ENCODE assay signal across 20 cellular contexts in the genomic region with DNA sequence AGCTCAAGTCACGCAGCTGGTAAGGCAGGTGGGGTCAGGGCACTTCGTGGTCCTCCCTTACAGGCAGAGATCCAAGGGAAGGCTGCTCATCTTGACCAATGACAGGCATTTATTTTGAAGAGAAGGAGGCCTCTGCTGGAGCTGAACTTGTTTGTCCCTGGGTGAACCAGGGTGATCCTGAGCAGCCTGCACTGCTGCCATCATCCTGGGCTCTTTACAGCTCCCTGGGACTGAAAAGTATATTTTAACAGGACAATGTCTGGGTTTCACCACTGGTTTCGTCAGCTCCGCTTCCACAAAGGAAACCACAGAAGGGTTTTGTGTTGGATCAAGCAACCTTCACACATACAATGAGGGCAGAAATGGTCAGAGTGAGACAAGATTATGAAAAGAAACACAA.
A peak's percentile ranks its signal among the peaks of the same experiment; 100 is the strongest.
DNase-seq lines count a peak whose midpoint lies in the region; ATAC-seq and TF ChIP-seq lines count a peak whose summit lies in the region.
"Had no signal": no experiment of that assay in that cellular context is flagged by ENCODE, and none has a peak within 500 bp of the region (broad histone marks: within the 10 kb centered on the region; RNA-seq: fewer than 3 reads in every experiment).

No MANE protein-coding gene starts in this region.

- no peaks in the 10 kb centered on the region for H3K9me3 ChIP-seq in gastroesophageal sphincter

- H3K9me3 Mint-ChIP-seq in nephron: no peaks in the 10 kb centered on the region
- H3K9me3 Mint-ChIP-seq in type B pancreatic cell: no peaks in the 10 kb centered on the region

- peaks cover 8% of the 10 kb centered on the region for H3K27me3 Mint-ChIP-seq in nephron (ENCODE audit: low read depth)
- H3K27me3 Mint-ChIP-seq in type B pancreatic cell: no peaks in the 10 kb centered on the region

- H3K27ac Mint-ChIP-seq in nephron: peak overlapping the region; percentile 23 to 63 (median 56)
- H3K27ac Mint-ChIP-seq in type B pancreatic cell: peak overlapping the region; percentile 34

- H3K4me1 Mint-ChIP-seq in nephron (peaks cover 59% of the 10 kb centered on the region), type B pancreatic cell (ENCODE audit: unreplicated experiment) (peaks cover 43% of the 10 kb centered on the region)

- peak; percentile 31 for DNase-seq in NCI-H82 (lab: John Stamatoyannopoulos, UW)
- DNase-seq in NCI-H82 treated with DMSO at 0.1 percent for 48 hours (lab: John Stamatoyannopoulos, UW; ENCODE audit: unreplicated experiment): no peak
- DNase-seq in SKM-1 treated with dmso at 0.1 percent for 144 hours (lab: John Stamatoyannopoulos, UW; ENCODE audit: unreplicated experiment): peak; percentile 54
- DNase-seq in type B pancreatic cell (ENCODE audit: extremely low spot score, unreplicated experiment): no peak
- no peak for DNase-seq in HK-2 (ENCODE audit: unreplicated experiment)
- DNase-seq: 8988T, DMS79 treated with DMSO at 0.1 percent for 48 hours, GOT3, KG1, NCI-H1105 treated with DMSO at 0.1 percent for 48 hours, NCI-H187 treated with DMSO at 0.1 percent for 48 hours, NCI-H446, NCI-H748 treated with DMSO at 0.1 percent for 48 hours had no signal

- H3K36me3 ChIP-seq in gastroesophageal sphincter: no peaks in the 10 kb centered on the region

- H3K36me3 Mint-ChIP-seq in nephron (ENCODE audit: low read depth) (no peaks in the 10 kb centered on the region), type B pancreatic cell (no peaks in the 10 kb centered on the region)

- no peak overlapping the region for H3K4me3 ChIP-seq in gastroesophageal sphincter
- H3K4me3 ChIP-seq: GM12878, SK-N-MC had no signal

- TF ChIP-seq CTCF in nephron (IDR thresholded peaks at IDR 0.05; ENCODE audit: unreplicated experiment in 3 of 3): no peak
- no peak for TF ChIP-seq CTCF in type B pancreatic cell (conservative IDR thresholded peaks at IDR 0.05)
- no peak for TF ChIP-seq CTCF in gastroesophageal sphincter (IDR thresholded peaks at IDR 0.05)

- TF ChIP-seq POLR2A in gastroesophageal sphincter (IDR thresholded peaks at IDR 0.05): no peak

- H3K27me3 ChIP-seq in gastroesophageal sphincter: no peaks in the 10 kb centered on the region

- ATAC-seq in gastroesophageal sphincter (no peak), GM21619 (IDR thresholded peaks at IDR 0.05; ENCODE audit: unreplicated experiment) (no peak)
- ATAC-seq: GM12878, HepG2, Panc1 had no signal

- peaks cover 0 to 7% (median 0%) of the 10 kb centered on the region in 3 donors for H3K4me1 ChIP-seq in gastroesophageal sphincter

- 70 to 89% methylated on average over 2 of the region's 4 CpGs for WGBS in gastroesophageal sphincter (ENCODE audit: low coverage in 1 of 2), 2 donors

- H3K27ac ChIP-seq in gastroesophageal sphincter: no peak overlapping the region
- H3K27ac ChIP-seq: SK-N-MC had no signal

- TF ChIP-seq EP300 in gastroesophageal sphincter (IDR thresholded peaks at IDR 0.05): no peak

- H3K4me3 Mint-ChIP-seq in nephron: no peak overlapping the region
- H3K4me3 Mint-ChIP-seq in type B pancreatic cell: no peak overlapping the region

Comparison
In these comparisons a context has a peak if more than half of its experiments do, and no peak if none do; other contexts are left out.
1. DNase-seq: peak in NCI-H82 (single experiment) and SKM-1 treated with dmso at 0.1 percent for 144 hours (single experiment); none in NCI-H82 treated with DMSO at 0.1 percent for 48 hours (single experiment), type B pancreatic cell (single experiment) and HK-2 (single experiment).